In genomic region chr13:48403929-48404328, GRCh38 we compare ENCODE assay signal across 10 cellular contexts. TPM values are rescaled to one million over a fixed set of nuclear protein-coding genes. Genes with fewer than 3 reads are reported as not detected.
DNase-seq lines count a peak whose midpoint lies in the region; TF ChIP-seq lines count a peak whose summit lies in the region.
"Had no signal": no experiment of that assay in that cellular context is flagged by ENCODE, and none has a peak within 500 bp of the region (broad histone marks: within the 10 kb centered on the region; RNA-seq: fewer than 3 reads in every experiment).

No MANE protein-coding gene starts in this region.

- peak; percentile 60 for DNase-seq in activated effector memory CD4-positive, alpha-beta T cell treated with anti-CD3 and anti-CD28 coated beads, Interleukin-2, amount 50 U/mL, for 16 hours
- no peak for DNase-seq in activated effector memory CD4-positive, alpha-beta T cell treated with Interleukin-2 at 50 U/mL for 16 hours
- DNase-seq in breast epithelium (ENCODE audit: low spot score in 2 of 2) (no peak), type B pancreatic cell (ENCODE audit: extremely low spot score, unreplicated experiment) (no peak), NCI-H2029 (lab: John Stamatoyannopoulos, UW) (no peak), kidney glomerular epithelial cell (lab: John Stamatoyannopoulos, UW) (no peak), HAP-1 (ENCODE audit: low spot score in 2 of 2) (no peak)
- DNase-seq: GF-D8, KG1 had no signal

- H3K4me1 ChIP-seq in breast epithelium (peaks cover 0 to 14% of the 10 kb centered on the region in 2 donors), muscle layer of duodenum (ENCODE audit: control insufficient read depth in 1 of 2, insufficient read depth in 2 of 2, low read length in 2 of 2) (peaks cover 10 to 13% of the 10 kb centered on the region in 2 donors), HAP-1 (peaks cover 6% of the 10 kb centered on the region; the same call in 1 of the 2 replicates)

- peaks cover 20% of the 10 kb centered on the region for H3K4me1 Mint-ChIP-seq in type B pancreatic cell (ENCODE audit: unreplicated experiment)

- no peak for TF ChIP-seq CTCF in breast epithelium (IDR thresholded peaks at IDR 0.05)
- no peak for TF ChIP-seq CTCF in type B pancreatic cell (conservative IDR thresholded peaks at IDR 0.05)

- H3K27me3 ChIP-seq in breast epithelium (no peaks in the 10 kb centered on the region), muscle layer of duodenum (ENCODE audit: low read depth, low read length) (no peaks in the 10 kb centered on the region), HAP-1 (ENCODE audit: low read depth) (no peaks in the 10 kb centered on the region)

- no peaks in the 10 kb centered on the region for H3K9me3 Mint-ChIP-seq in type B pancreatic cell

- no peak overlapping the region for H3K4me3 ChIP-seq in breast epithelium
- no peak overlapping the region for H3K4me3 ChIP-seq in muscle layer of duodenum (ENCODE audit: low read depth in 1 of 2, low read length in 2 of 2)
- no peak overlapping the region for H3K4me3 ChIP-seq in HAP-1

- no peak for TF ChIP-seq POLR2A in breast epithelium (IDR thresholded peaks at IDR 0.05)

- H3K27ac ChIP-seq in breast epithelium (peak overlapping the region; percentile 77 to 84), muscle layer of duodenum (ENCODE audit: low read length) (peak overlapping the region; percentile 45)

- H3K9me3 ChIP-seq in breast epithelium (no peaks in the 10 kb centered on the region), muscle layer of duodenum (ENCODE audit: control insufficient read depth in 1 of 2, low read length in 2 of 2) (no peaks in the 10 kb centered on the region), HAP-1 (no peaks in the 10 kb centered on the region)

- H3K27me3 Mint-ChIP-seq in type B pancreatic cell = no peaks in the 10 kb centered on the region

- H3K36me3 Mint-ChIP-seq in type B pancreatic cell = peaks cover 4% of the 10 kb centered on the region

- no peak overlapping the region for H3K4me3 Mint-ChIP-seq in type B pancreatic cell

- in situ Hi-C loops in HAP-1 (cut with MboI; ENCODE audit: low sequenced_read_pairs) = no loop called here

- intact Hi-C loops in breast epithelium (cut with DNase I; ENCODE audit: low total_unique reads) = no loop called here

- no peaks in the 10 kb centered on the region for H3K36me3 ChIP-seq in breast epithelium
- H3K36me3 ChIP-seq in muscle layer of duodenum (ENCODE audit: control insufficient read depth in 1 of 2, insufficient read depth in 2 of 2, low read length in 2 of 2) = no peaks in the 10 kb centered on the region
- H3K36me3 ChIP-seq in HAP-1 (replicated peaks) = no peaks in the 10 kb centered on the region

- H3K27ac Mint-ChIP-seq in type B pancreatic cell = peak overlapping the region; percentile 27

RNA-seq across cellular contexts. Expression of gene LPAR6, which starts 9.0 kb away (rescaled TPM):
- total RNA-seq in breast epithelium (10 to 100 TPM; 23.7 to 44.2 (median 40.5) TPM), type B pancreatic cell (ENCODE audit: low replicate concordance) (2.4 and 10.1 TPM in 2 replicates)
